ENCODE assay signal across 1 cellular context in genomic region chr1:116680752-116681151, GRCh38.
TF ChIP-seq lines count a peak whose summit lies in the region.

No MANE protein-coding gene starts in this region.

TF ChIP-seq in GM23338, 12 proteins besides CTCF, POLR2A, EP300 and RAD21 (continued from another document):
- TF ChIP-seq ZNF462 (CRISPR knock-in tag; IDR thresholded peaks at IDR 0.05): no peak
- no peak for TF ChIP-seq ZNF114 (CRISPR knock-in tag; IDR thresholded peaks at IDR 0.05)
- no peak for TF ChIP-seq STAT1 (IDR thresholded peaks at IDR 0.05; ENCODE audit: unreplicated experiment)
- TF ChIP-seq JUNB (IDR thresholded peaks at IDR 0.05; ENCODE audit: unreplicated experiment): no peak
- TF ChIP-seq ZNF331 (CRISPR knock-in tag; IDR thresholded peaks at IDR 0.05; ENCODE audit: low read depth): no peak
- no peak for TF ChIP-seq NANOG (IDR thresholded peaks at IDR 0.05; ENCODE audit: borderline replicate concordance)
- no peak for TF ChIP-seq REST (IDR thresholded peaks at IDR 0.05; ENCODE audit: unreplicated experiment)
